ENCODE assay signal across 7 cellular contexts in the genomic region with DNA sequence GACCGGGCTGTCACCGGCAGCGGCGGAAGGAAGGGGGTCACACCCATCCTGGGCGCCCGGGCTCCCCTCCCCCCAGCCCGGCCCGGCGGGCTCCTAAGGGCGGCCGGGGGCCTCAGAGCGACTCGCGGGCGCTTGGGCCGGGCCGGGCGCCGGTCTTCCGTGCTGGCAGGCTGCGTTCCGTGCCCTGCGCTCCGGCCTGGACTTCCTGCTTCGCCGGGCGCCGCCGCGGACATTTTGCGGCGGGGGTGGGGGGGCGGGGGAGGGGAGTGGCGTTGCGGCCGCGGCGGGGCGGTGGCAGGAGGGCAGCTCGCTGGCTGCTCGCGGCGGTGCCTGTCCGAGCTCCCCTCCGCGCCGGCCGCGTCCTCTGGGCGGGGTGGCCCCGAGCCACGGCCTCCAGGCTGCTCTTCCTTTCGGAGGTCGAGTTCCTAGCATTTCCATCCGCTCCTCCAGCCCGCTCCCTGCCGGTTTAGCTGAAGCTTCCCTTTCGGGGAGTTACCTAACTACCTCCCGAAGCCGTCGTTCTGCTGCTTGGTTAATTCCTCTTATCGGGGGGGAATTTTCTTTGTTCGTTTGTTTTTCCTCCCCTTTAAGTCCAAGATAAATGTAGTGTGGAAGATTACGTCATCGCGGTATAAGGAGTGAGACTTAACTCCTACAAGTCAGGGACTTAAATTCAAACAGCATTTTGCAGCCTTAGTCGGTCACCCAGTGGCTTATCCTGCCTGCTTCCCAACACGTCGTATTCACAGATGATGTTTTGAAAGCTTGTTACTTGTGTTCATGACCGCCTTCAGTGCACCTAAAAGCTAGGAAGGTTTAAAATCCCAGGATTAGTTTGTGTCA. TPM values are rescaled to one million over a fixed set of nuclear protein-coding genes. Genes with fewer than 3 reads are reported as not detected.
DNase-seq lines count a peak whose midpoint lies in the region; ATAC-seq, FAIRE-seq and TF ChIP-seq lines count a peak whose summit lies in the region.

No MANE protein-coding gene starts in this region.

- peaks cover 10% of the 10 kb centered on the region; the same call in 1 of the 2 replicates for H3K36me3 Mint-ChIP-seq in WTC11

- peak overlapping the region; percentile 92 for H3K4me3 Mint-ChIP-seq in WTC11

- peak overlapping the region; percentile 98 for H3K4me3 ChIP-seq in kidney epithelial cell (ENCODE audit: low read depth, low read length)
- H3K4me3 ChIP-seq in spleen: peak overlapping the region; percentile 59 to 90 (median 77)

- 0 to 1% (median 1%) methylated on average over 24 to 70 of the region's 70 CpGs for WGBS in spleen, 5 donors

- TF ChIP-seq POLR2A in GM12891 (IDR thresholded peaks at IDR 0.05; ENCODE audit: low read depth, low read length) (peak; percentile 53; the same call in 1 of the 2 replicates), spleen (IDR thresholded peaks at IDR 0.05) (no peak)

- peaks cover 27% of the 10 kb centered on the region for H3K4me1 Mint-ChIP-seq in WTC11

- peak overlapping the region; percentile 89 for H3K27ac Mint-ChIP-seq in WTC11

- H3K9me3 Mint-ChIP-seq in WTC11: no peaks in the 10 kb centered on the region

- intact Hi-C loops in spleen (cut with DNase I; ENCODE audit: low total_unique reads): no loop called here

- peak; percentile 30 for DNase-seq in GM12891 (ENCODE audit: insufficient read length, low spot score)
- DNase-seq in NCI-H1105 treated with DMSO at 0.1 percent for 48 hours (lab: John Stamatoyannopoulos, UW): peak; percentile 48
- peak; percentile 58 for DNase-seq in WTC11 (ENCODE audit: low spot score)
- peak; percentile 74 for DNase-seq in cerebellum (ENCODE audit: low spot score)
- DNase-seq in kidney epithelial cell (ENCODE audit: low read depth): peak; percentile 51
- DNase-seq in spleen: peak; percentile 94

- ATAC-seq in HG02678 (IDR thresholded peaks at IDR 0.05; ENCODE audit: unreplicated experiment) (peak; percentile 28), WTC11 (peak; percentile 35)

- CTCF ChIA-PET in WTC11 (lab: Charles Lee): interaction anchor here (0.5 to 2.5 kb wide), 10 partner anchors 13 to 808 kb away, joined by 3 to 8 read pairs (median 4); no protein-coding TSS in a partner anchor

- POLR2A ChIA-PET in WTC11 (lab: Charles Lee): interaction anchor here (0.8 to 1.8 kb wide), 2 partner anchors 13 to 28 kb away, joined by 4 to 12 read pairs; no protein-coding TSS in a partner anchor

- TF ChIP-seq CTCF in WTC11 (IDR thresholded peaks at IDR 0.05): no peak
- TF ChIP-seq CTCF in kidney epithelial cell (IDR thresholded peaks at IDR 0.05; ENCODE audit: insufficient read depth, low read length, poor library complexity, severe bottlenecking): no peak
- no peak for TF ChIP-seq CTCF in spleen (IDR thresholded peaks at IDR 0.05 in 8 of 11, conservative IDR thresholded peaks at IDR 0.05 in 3 of 11)

- peak; percentile 43 for FAIRE-seq in GM12891 (lab: Jason Lieb, UNC)

- H3K27ac ChIP-seq in spleen: peak overlapping the region; percentile 82 to 100 (median 100)

- H3K27me3 ChIP-seq in kidney epithelial cell (ENCODE audit: control insufficient read depth, insufficient read depth, low read length): no peaks in the 10 kb centered on the region
- no peaks in the 10 kb centered on the region for H3K27me3 ChIP-seq in spleen (replicated peaks in 1 of 7)

- H3K4me1 ChIP-seq in spleen: peaks cover 31 to 61% (median 52%) of the 10 kb centered on the region in 6 donors

- no peaks in the 10 kb centered on the region for H3K9me3 ChIP-seq in spleen

- no peaks in the 10 kb centered on the region for H3K36me3 ChIP-seq in kidney epithelial cell (ENCODE audit: control insufficient read depth, insufficient read depth, low read length)
- peaks cover 0 to 30% (median 6%) of the 10 kb centered on the region in 6 donors for H3K36me3 ChIP-seq in spleen

- H3K27me3 Mint-ChIP-seq in WTC11 (ENCODE audit: low read depth): no peaks in the 10 kb centered on the region

TF ChIP-seq in GM12891, 5 proteins besides CTCF, POLR2A, EP300 and RAD21:
- no peak for TF ChIP-seq POLR2AphosphoS5 (IDR thresholded peaks at IDR 0.05; ENCODE audit: low read depth, low read length)
- no peak for TF ChIP-seq SPI1 (IDR thresholded peaks at IDR 0.05; ENCODE audit: low read depth, low read length)
- 0 out of 2 replicates have a peak, but pooled peaks have one; percentile 23 for TF ChIP-seq TAF1 (IDR thresholded peaks at IDR 0.05; ENCODE audit: low read depth, low read length)
- TF ChIP-seq PAX5 (IDR thresholded peaks at IDR 0.05; ENCODE audit: insufficient read depth, low read length, severe bottlenecking): no peak

TF ChIP-seq in WTC11, 78 proteins besides CTCF, POLR2A, EP300 and RAD21 (continues in another document):
- TF ChIP-seq CDX4 (CRISPR knock-in tag; IDR thresholded peaks at IDR 0.05; ENCODE audit: borderline replicate concordance) (no peak), HMGA2 (CRISPR knock-in tag; IDR thresholded peaks at IDR 0.05) (peak; percentile 58; the same call in 1 of the 2 replicates), ZNF396 (CRISPR knock-in tag; IDR thresholded peaks at IDR 0.05; ENCODE audit: borderline replicate concordance) (no peak), ZNF671 (CRISPR knock-in tag; IDR thresholded peaks at IDR 0.05) (no peak), RORB (CRISPR knock-in tag; IDR thresholded peaks at IDR 0.05) (0 out of 2 replicates have a peak, but pooled peaks have one; percentile 23), AR (CRISPR knock-in tag; IDR thresholded peaks at IDR 0.05) (no peak)
- TF ChIP-seq, protein P1, sequence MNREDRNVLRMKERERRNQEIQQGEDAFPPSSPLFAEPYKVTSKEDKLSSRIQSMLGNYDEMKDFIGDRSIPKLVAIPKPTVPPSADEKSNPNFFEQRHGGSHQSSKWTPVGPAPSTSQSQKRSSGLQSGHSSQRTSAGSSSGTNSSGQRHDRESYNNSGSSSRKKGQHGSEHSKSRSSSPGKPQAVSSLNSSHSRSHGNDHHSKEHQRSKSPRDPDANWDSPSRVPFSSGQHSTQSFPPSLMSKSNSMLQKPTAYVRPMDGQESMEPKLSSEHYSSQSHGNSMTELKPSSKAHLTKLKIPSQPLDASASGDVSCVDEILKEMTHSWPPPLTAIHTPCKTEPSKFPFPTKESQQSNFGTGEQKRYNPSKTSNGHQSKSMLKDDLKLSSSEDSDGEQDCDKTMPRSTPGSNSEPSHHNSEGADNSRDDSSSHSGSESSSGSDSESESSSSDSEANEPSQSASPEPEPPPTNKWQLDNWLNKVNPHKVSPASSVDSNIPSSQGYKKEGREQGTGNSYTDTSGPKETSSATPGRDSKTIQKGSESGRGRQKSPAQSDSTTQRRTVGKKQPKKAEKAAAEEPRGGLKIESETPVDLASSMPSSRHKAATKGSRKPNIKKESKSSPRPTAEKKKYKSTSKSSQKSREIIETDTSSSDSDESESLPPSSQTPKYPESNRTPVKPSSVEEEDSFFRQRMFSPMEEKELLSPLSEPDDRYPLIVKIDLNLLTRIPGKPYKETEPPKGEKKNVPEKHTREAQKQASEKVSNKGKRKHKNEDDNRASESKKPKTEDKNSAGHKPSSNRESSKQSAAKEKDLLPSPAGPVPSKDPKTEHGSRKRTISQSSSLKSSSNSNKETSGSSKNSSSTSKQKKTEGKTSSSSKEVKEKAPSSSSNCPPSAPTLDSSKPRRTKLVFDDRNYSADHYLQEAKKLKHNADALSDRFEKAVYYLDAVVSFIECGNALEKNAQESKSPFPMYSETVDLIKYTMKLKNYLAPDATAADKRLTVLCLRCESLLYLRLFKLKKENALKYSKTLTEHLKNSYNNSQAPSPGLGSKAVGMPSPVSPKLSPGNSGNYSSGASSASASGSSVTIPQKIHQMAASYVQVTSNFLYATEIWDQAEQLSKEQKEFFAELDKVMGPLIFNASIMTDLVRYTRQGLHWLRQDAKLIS (CRISPR knock-in tag; IDR thresholded peaks at IDR 0.05; ENCODE audit: borderline replicate concordance): no peak

RNA-seq across cellular contexts. Expression of gene CDC42, which starts 0.7 kb away (rescaled TPM):
- polyA plus RNA-seq in GM12891 (2012; ENCODE audit: low read depth, missing spikeins): 265 TPM
- total RNA-seq in WTC11 (2021) (169 to 182 TPM (median 171 TPM) in 3 replicates), cerebellum (251 TPM), kidney epithelial cell (292 and 327 TPM in 2 replicates), spleen (100 to 1,000 TPM; 209 to 254 (median 233) TPM)
- polyA plus RNA-seq in spleen: 100 to 1,000 TPM; 108 to 165 (median 155) TPM

RNA-seq across cellular contexts. Expression of gene CELA3A, which starts 51.8 kb away (rescaled TPM):
- not detected for polyA plus RNA-seq in GM12891 (2012; ENCODE audit: low read depth, missing spikeins)
- 7.2 to 9.6 TPM (median 8.0 TPM) in 3 replicates for total RNA-seq in WTC11 (2021)
- total RNA-seq in cerebellum: not detected
- not detected in 2 replicates for total RNA-seq in kidney epithelial cell
- 1 to 10 TPM in 3 of 7 donors, not detected in 4; 1.7 to 5.2 (median 3.9) TPM for total RNA-seq in spleen
- polyA plus RNA-seq in spleen: under 1 TPM; 0.45 to 0.94 (median 0.80) TPM

Comparison
In these comparisons a context has a peak if more than half of its experiments do, and no peak if none do; other contexts are left out.
1. Peak in every context shown above with its lines: DNase-seq, ATAC-seq, H3K4me3 ChIP-seq and H3K27ac ChIP-seq.
2. DNase-seq: peak in every context shown above with its lines; median percentile 94 in spleen; 74 in cerebellum; 58 in WTC11; 51 in kidney epithelial cell; 48 in NCI-H1105 treated with DMSO at 0.1 percent for 48 hours; 30 in GM12891.